29 cellular contexts compared by ENCODE assay signal in genomic region chr4:39342731-39343130, GRCh38.
"Had no signal": no experiment of that assay in that cellular context is flagged by ENCODE, and none has a peak within 500 bp of the region (broad histone marks: within the 10 kb centered on the region; RNA-seq: fewer than 3 reads in every experiment).

No MANE protein-coding gene starts in this region.

- DNase-seq: activated CD4-positive, alpha-beta T cell treated with anti-CD3 and anti-CD28 coated beads, Interleukin-2, amount 10 ng/mL, durations not matched to agents 24 days and 14 days; activated CD4-positive, CD25-positive, alpha-beta regulatory T cell; activated CD8-positive, alpha-beta memory T cell treated with anti-CD3 and anti-CD28 coated beads, Interleukin-2, amount 10 ng/mL, durations not matched to agents 7 days and 5 days; activated CD8-positive, alpha-beta T cell treated with anti-CD3 and anti-CD28 coated beads for 36 hours; activated gamma-delta T cell treated with Interleukin-2 at 50 U/mL for 16 hours; activated T-cell treated with anti-CD3 and anti-CD28 coated beads for 4 hours; adrenal gland; colonic mucosa; dorsolateral prefrontal cortex; effector memory CD8-positive, alpha-beta T cell; gastrocnemius medialis; head of caudate nucleus; hypothalamus; left ventricle myocardium superior; pancreas; right cardiac atrium; stimulated activated CD4-positive, alpha-beta T cell treated with anti-CD3 and anti-CD28 coated beads, Interleukin-12 subunit alpha, Interleukin-12 subunit beta, amount 100 ng/mL, for 4 hours; stimulated activated CD4-positive, alpha-beta T cell treated with anti-CD3 and anti-CD28 coated beads, Interleukin-4, amount 100 ng/mL, for 4 hours; stomach; T1000; uterus had no signal

- H3K9me3 ChIP-seq: adrenal gland, ascending aorta, colonic mucosa, esophagus muscularis mucosa, gastrocnemius medialis, pancreas, stomach, suprapubic skin, tibial nerve, uterus had no signal

- H3K4me1 ChIP-seq: ascending aorta, colonic mucosa, esophagus muscularis mucosa, gastrocnemius medialis, suprapubic skin, uterus had no signal

- H3K36me3 ChIP-seq: colonic mucosa, gastrocnemius medialis, pancreas, uterus had no signal

- H3K4me3 Mint-ChIP-seq: activated CD4-positive, alpha-beta T cell treated with anti-CD3 and anti-CD28 coated beads, Interleukin-2, amount 10 ng/mL, durations not matched to agents 24 days and 14 days; activated CD8-positive, alpha-beta memory T cell treated with anti-CD3 and anti-CD28 coated beads, Interleukin-2, amount 10 ng/mL, durations not matched to agents 7 days and 5 days; activated CD8-positive, alpha-beta T cell treated with anti-CD3 and anti-CD28 coated beads for 36 hours; activated naive CD8-positive, alpha-beta T cell; central memory CD8-positive, alpha-beta T cell; effector memory CD8-positive, alpha-beta T cell; natural killer cell treated with Interleukin-12 subunit alpha and Interleukin-12 subunit beta and Interleukin-15 and Interleukin-18, amount 100 ng/mL, for 72 hours; T-helper 1 cell treated with Interleukin-12 subunit alpha and Interleukin-12 subunit beta and Interleukin-4 antibody, amounts not matched to agents 30 μg/mL and 1 μg/mL, for 36 hours had no signal

- H3K27ac Mint-ChIP-seq: activated CD4-positive, alpha-beta T cell treated with anti-CD3 and anti-CD28 coated beads, Interleukin-2, amount 10 ng/mL, durations not matched to agents 24 days and 14 days; activated CD8-positive, alpha-beta memory T cell treated with anti-CD3 and anti-CD28 coated beads, Interleukin-2, amount 10 ng/mL, durations not matched to agents 7 days and 5 days; activated CD8-positive, alpha-beta T cell treated with anti-CD3 and anti-CD28 coated beads for 36 hours; activated naive CD8-positive, alpha-beta T cell; effector memory CD8-positive, alpha-beta T cell; T-helper 1 cell treated with Interleukin-12 subunit alpha and Interleukin-12 subunit beta and Interleukin-4 antibody, amounts not matched to agents 30 μg/mL and 1 μg/mL, for 36 hours had no signal

- H3K27me3 Mint-ChIP-seq: activated CD4-positive, alpha-beta T cell treated with anti-CD3 and anti-CD28 coated beads, Interleukin-2, amount 10 ng/mL, durations not matched to agents 24 days and 14 days; activated CD8-positive, alpha-beta memory T cell treated with anti-CD3 and anti-CD28 coated beads, Interleukin-2, amount 10 ng/mL, durations not matched to agents 7 days and 5 days; activated CD8-positive, alpha-beta T cell treated with anti-CD3 and anti-CD28 coated beads for 36 hours; activated naive CD8-positive, alpha-beta T cell; central memory CD8-positive, alpha-beta T cell; effector memory CD8-positive, alpha-beta T cell; natural killer cell treated with Interleukin-12 subunit alpha and Interleukin-12 subunit beta and Interleukin-15 and Interleukin-18, amount 100 ng/mL, for 72 hours had no signal

- H3K27me3 ChIP-seq: adrenal gland, ascending aorta, colonic mucosa, dorsolateral prefrontal cortex, esophagus muscularis mucosa, gastrocnemius medialis, pancreas, stomach, suprapubic skin, tibial nerve, uterus had no signal

- H3K27ac ChIP-seq: ascending aorta, colonic mucosa, esophagus muscularis mucosa, gastrocnemius medialis, stomach, suprapubic skin, tibial nerve, uterus had no signal

- H3K4me3 ChIP-seq: adrenal gland, ascending aorta, colonic mucosa, dorsolateral prefrontal cortex, esophagus muscularis mucosa, gastrocnemius medialis, pancreas, stomach, suprapubic skin, tibial nerve, uterus had no signal

- H3K9me3 Mint-ChIP-seq: central memory CD8-positive, alpha-beta T cell; effector memory CD8-positive, alpha-beta T cell; natural killer cell treated with Interleukin-12 subunit alpha and Interleukin-12 subunit beta and Interleukin-15 and Interleukin-18, amount 100 ng/mL, for 72 hours; T-helper 1 cell treated with Interleukin-12 subunit alpha and Interleukin-12 subunit beta and Interleukin-4 antibody, amounts not matched to agents 30 μg/mL and 1 μg/mL, for 36 hours had no signal

- ATAC-seq: activated CD8-positive, alpha-beta memory T cell treated with anti-CD3 and anti-CD28 coated beads, Interleukin-2, amount 10 ng/mL, durations not matched to agents 7 days and 5 days; activated CD8-positive, alpha-beta T cell treated with anti-CD3 and anti-CD28 coated beads for 36 hours; effector memory CD8-positive, alpha-beta T cell; gastrocnemius medialis; left ventricle myocardium superior; natural killer cell treated with Interleukin-12 subunit alpha and Interleukin-12 subunit beta and Interleukin-15 and Interleukin-18, amount 100 ng/mL, for 72 hours; pancreas; right cardiac atrium had no signal
